ENCODE assay signal across 1 cellular context in the genomic region with DNA sequence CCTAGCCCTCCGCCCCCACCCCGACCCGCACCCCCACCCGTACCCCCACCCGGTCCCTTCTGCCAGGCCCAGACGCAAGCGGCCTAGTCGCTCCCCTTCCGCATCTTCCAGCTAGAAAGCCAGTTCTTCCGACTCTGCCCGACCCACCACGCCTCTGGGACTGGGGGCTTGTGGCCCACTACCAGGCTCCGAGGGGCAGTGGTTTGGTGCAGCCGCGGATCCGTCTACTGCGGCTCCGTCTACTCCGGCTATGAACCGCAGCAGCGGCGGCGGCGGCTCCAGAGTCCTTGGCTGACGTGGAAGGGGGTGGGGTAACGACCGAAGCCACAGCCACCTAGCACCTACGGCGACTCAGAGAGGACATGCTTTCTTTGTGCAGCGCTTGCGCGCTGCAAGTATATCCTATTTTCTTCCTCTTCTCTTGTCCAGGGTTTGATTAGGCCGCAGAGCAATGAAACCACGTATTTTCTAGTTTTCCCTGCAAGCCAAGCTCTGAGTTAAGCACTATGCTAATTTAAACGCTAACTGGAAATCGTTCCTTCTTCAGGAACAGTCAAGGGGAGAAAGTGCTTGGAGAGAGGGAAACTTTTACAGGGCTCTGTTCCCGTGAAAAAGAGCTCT.
TF ChIP-seq lines count a peak whose summit lies in the region.

A gene with protein sequence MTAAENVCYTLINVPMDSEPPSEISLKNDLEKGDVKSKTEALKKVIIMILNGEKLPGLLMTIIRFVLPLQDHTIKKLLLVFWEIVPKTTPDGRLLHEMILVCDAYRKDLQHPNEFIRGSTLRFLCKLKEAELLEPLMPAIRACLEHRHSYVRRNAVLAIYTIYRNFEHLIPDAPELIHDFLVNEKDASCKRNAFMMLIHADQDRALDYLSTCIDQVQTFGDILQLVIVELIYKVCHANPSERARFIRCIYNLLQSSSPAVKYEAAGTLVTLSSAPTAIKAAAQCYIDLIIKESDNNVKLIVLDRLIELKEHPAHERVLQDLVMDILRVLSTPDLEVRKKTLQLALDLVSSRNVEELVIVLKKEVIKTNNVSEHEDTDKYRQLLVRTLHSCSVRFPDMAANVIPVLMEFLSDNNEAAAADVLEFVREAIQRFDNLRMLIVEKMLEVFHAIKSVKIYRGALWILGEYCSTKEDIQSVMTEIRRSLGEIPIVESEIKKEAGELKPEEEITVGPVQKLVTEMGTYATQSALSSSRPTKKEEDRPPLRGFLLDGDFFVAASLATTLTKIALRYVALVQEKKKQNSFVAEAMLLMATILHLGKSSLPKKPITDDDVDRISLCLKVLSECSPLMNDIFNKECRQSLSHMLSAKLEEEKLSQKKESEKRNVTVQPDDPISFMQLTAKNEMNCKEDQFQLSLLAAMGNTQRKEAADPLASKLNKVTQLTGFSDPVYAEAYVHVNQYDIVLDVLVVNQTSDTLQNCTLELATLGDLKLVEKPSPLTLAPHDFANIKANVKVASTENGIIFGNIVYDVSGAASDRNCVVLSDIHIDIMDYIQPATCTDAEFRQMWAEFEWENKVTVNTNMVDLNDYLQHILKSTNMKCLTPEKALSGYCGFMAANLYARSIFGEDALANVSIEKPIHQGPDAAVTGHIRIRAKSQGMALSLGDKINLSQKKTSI (minus strand): TSS at position 252 of the 621 bp plus-strand sequence. CDS start 883 bp downstream, outside the sequence.

TF ChIP-seq in HepG2, 621 proteins besides CTCF, POLR2A, EP300 and RAD21 (continued from another document and continues in another):
- TF ChIP-seq ARNTL (CRISPR knock-in tag; IDR thresholded peaks at IDR 0.05) (0 out of 2 replicates have a peak, but pooled peaks have one; percentile 40), ZNF841 (CRISPR knock-in tag; IDR thresholded peaks at IDR 0.05; ENCODE audit: borderline replicate concordance) (no peak), ZNF644 (CRISPR knock-in tag; IDR thresholded peaks at IDR 0.05; ENCODE audit: low read depth) (no peak), KDM5B (CRISPR knock-in tag; IDR thresholded peaks at IDR 0.05; ENCODE audit: borderline replicate concordance) (peak; percentile 82; the same call in 1 of the 2 replicates), CBFB (CRISPR knock-in tag; IDR thresholded peaks at IDR 0.05) (peak; percentile 71; the same call in 1 of the 2 replicates), ZNF235 (CRISPR knock-in tag; IDR thresholded peaks at IDR 0.05; ENCODE audit: borderline replicate concordance) (no peak; the same call in 1 of the 2 replicates), POGZ (CRISPR knock-in tag; IDR thresholded peaks at IDR 0.05) (peak; percentile 84), MAFF (IDR thresholded peaks at IDR 0.05; ENCODE audit: low read depth, low read length) (no peak), ZBTB8A (CRISPR knock-in tag; IDR thresholded peaks at IDR 0.05; ENCODE audit: borderline replicate concordance, low read depth) (no peak), HMG20A (CRISPR knock-in tag; IDR thresholded peaks at IDR 0.05; ENCODE audit: borderline replicate concordance) (no peak), PHF21A (CRISPR knock-in tag; IDR thresholded peaks at IDR 0.05) (peak; percentile 58; the same call in 1 of the 2 replicates), PHF5A (CRISPR knock-in tag; IDR thresholded peaks at IDR 0.05; ENCODE audit: low read depth, unreplicated experiment) (no peak), ZNF143 (CRISPR knock-in tag; IDR thresholded peaks at IDR 0.05) (no peak), RBFOX2 (IDR thresholded peaks at IDR 0.05; ENCODE audit: low read depth, low read length) (peak; percentile 89), ZNF788 (CRISPR knock-in tag; IDR thresholded peaks at IDR 0.05; ENCODE audit: borderline replicate concordance) (peak; percentile 67; the same call in 1 of the 2 replicates), ZNF780A (CRISPR knock-in tag; IDR thresholded peaks at IDR 0.05) (0 out of 2 replicates have a peak, but pooled peaks have one; percentile 79), RAD51 (IDR thresholded peaks at IDR 0.05; ENCODE audit: borderline replicate concordance) (no peak), ZNF589 (CRISPR knock-in tag; conservative IDR thresholded peaks at IDR 0.05) (peak; percentile 84; the same call in 1 of the 2 replicates), FLYWCH1 (CRISPR knock-in tag; IDR thresholded peaks at IDR 0.05) (no peak), AGO2 (optimal IDR thresholded peaks at IDR 0.05; ENCODE audit: low read depth, low read length) (peak; percentile 73), SNAI1 (CRISPR knock-in tag; IDR thresholded peaks at IDR 0.05; ENCODE audit: borderline replicate concordance) (no peak)
- TF ChIP-seq, protein P1, sequence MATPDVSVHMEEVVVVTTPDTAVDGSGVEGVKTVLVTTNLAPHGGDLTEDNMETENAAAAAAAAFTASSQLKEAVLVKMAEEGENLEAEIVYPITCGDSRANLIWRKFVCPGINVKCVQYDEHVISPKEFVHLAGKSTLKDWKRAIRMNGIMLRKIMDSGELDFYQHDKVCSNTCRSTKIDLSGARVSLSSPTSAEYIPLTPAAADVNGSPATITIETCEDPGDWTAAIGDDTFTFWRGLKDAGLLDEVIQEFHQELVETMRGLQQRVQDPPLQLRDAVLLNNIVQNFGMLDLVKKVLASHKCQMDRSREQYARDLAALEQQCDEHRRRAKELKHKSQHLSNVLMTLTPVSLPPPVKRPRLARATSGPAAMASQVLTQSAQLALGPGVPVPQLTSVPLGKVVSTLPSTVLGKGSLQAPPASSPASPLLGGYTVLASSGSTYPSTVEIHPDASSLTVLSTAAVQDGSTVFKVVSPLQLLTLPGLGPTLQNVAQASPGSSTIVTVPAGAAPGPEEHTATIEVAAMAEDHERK (CRISPR knock-in tag; IDR thresholded peaks at IDR 0.05; ENCODE audit: low read depth) = no peak
- TF ChIP-seq, protein P2, sequence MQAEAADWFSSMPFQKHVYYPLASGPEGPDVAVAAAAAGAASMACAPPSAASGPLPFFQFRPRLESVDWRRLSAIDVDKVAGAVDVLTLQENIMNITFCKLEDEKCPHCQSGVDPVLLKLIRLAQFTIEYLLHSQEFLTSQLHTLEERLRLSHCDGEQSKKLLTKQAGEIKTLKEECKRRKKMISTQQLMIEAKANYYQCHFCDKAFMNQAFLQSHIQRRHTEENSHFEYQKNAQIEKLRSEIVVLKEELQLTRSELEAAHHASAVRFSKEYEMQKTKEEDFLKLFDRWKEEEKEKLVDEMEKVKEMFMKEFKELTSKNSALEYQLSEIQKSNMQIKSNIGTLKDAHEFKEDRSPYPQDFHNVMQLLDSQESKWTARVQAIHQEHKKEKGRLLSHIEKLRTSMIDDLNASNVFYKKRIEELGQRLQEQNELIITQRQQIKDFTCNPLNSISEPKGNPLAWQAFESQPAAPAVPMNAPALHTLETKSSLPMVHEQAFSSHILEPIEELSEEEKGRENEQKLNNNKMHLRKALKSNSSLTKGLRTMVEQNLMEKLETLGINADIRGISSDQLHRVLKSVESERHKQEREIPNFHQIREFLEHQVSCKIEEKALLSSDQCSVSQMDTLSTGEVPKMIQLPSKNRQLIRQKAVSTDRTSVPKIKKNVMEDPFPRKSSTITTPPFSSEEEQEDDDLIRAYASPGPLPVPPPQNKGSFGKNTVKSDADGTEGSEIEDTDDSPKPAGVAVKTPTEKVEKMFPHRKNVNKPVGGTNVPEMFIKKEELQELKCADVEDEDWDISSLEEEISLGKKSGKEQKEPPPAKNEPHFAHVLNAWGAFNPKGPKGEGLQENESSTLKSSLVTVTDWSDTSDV (CRISPR knock-in tag; IDR thresholded peaks at IDR 0.05) = no peak
- TF ChIP-seq, protein P3, sequence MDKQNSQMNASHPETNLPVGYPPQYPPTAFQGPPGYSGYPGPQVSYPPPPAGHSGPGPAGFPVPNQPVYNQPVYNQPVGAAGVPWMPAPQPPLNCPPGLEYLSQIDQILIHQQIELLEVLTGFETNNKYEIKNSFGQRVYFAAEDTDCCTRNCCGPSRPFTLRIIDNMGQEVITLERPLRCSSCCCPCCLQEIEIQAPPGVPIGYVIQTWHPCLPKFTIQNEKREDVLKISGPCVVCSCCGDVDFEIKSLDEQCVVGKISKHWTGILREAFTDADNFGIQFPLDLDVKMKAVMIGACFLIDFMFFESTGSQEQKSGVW (CRISPR knock-in tag; IDR thresholded peaks at IDR 0.05; ENCODE audit: borderline replicate concordance) = no peak
- TF ChIP-seq, protein P4, sequence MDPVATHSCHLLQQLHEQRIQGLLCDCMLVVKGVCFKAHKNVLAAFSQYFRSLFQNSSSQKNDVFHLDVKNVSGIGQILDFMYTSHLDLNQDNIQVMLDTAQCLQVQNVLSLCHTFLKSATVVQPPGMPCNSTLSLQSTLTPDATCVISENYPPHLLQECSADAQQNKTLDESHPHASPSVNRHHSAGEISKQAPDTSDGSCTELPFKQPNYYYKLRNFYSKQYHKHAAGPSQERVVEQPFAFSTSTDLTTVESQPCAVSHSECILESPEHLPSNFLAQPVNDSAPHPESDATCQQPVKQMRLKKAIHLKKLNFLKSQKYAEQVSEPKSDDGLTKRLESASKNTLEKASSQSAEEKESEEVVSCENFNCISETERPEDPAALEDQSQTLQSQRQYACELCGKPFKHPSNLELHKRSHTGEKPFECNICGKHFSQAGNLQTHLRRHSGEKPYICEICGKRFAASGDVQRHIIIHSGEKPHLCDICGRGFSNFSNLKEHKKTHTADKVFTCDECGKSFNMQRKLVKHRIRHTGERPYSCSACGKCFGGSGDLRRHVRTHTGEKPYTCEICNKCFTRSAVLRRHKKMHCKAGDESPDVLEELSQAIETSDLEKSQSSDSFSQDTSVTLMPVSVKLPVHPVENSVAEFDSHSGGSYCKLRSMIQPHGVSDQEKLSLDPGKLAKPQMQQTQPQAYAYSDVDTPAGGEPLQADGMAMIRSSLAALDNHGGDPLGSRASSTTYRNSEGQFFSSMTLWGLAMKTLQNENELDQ (CRISPR knock-in tag; IDR thresholded peaks at IDR 0.05; ENCODE audit: borderline replicate concordance) = no peak
- TF ChIP-seq, protein P5, sequence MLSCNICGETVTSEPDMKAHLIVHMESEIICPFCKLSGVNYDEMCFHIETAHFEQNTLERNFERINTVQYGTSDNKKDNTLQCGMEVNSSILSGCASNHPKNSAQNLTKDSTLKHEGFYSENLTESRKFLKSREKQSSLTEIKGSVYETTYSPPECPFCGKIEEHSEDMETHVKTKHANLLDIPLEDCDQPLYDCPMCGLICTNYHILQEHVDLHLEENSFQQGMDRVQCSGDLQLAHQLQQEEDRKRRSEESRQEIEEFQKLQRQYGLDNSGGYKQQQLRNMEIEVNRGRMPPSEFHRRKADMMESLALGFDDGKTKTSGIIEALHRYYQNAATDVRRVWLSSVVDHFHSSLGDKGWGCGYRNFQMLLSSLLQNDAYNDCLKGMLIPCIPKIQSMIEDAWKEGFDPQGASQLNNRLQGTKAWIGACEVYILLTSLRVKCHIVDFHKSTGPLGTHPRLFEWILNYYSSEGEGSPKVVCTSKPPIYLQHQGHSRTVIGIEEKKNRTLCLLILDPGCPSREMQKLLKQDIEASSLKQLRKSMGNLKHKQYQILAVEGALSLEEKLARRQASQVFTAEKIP (CRISPR knock-in tag; IDR thresholded peaks at IDR 0.05; ENCODE audit: borderline replicate concordance) = no peak
- TF ChIP-seq, protein P6, sequence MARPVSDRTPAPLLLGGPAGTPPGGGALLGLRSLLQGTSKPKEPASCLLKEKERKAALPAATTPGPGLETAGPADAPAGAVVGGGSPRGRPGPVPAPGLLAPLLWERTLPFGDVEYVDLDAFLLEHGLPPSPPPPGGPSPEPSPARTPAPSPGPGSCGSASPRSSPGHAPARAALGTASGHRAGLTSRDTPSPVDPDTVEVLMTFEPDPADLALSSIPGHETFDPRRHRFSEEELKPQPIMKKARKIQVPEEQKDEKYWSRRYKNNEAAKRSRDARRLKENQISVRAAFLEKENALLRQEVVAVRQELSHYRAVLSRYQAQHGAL (CRISPR knock-in tag; IDR thresholded peaks at IDR 0.05; ENCODE audit: not compliant biosample characterization) = no peak
- TF ChIP-seq, protein P7, sequence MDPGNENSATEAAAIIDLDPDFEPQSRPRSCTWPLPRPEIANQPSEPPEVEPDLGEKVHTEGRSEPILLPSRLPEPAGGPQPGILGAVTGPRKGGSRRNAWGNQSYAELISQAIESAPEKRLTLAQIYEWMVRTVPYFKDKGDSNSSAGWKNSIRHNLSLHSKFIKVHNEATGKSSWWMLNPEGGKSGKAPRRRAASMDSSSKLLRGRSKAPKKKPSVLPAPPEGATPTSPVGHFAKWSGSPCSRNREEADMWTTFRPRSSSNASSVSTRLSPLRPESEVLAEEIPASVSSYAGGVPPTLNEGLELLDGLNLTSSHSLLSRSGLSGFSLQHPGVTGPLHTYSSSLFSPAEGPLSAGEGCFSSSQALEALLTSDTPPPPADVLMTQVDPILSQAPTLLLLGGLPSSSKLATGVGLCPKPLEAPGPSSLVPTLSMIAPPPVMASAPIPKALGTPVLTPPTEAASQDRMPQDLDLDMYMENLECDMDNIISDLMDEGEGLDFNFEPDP (CRISPR knock-in tag; conservative IDR thresholded peaks at IDR 0.05) = 0 out of 2 replicates have a peak, but pooled peaks have one; percentile 85
- TF ChIP-seq, protein P8, sequence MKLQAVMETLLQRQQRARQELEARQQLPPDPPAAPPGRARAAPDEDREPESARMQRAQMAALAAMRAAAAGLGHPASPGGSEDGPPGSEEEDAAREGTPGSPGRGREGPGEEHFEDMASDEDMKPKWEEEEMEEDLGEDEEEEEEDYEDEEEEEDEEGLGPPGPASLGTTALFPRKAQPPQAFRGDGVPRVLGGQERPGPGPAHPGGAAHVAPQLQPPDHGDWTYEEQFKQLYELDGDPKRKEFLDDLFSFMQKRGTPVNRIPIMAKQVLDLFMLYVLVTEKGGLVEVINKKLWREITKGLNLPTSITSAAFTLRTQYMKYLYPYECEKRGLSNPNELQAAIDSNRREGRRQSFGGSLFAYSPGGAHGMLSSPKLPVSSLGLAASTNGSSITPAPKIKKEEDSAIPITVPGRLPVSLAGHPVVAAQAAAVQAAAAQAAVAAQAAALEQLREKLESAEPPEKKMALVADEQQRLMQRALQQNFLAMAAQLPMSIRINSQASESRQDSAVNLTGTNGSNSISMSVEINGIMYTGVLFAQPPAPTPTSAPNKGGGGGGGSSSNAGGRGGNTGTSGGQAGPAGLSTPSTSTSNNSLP (IDR thresholded peaks at IDR 0.05; ENCODE audit: low read depth, low read length) = peak; percentile 9; the same call in 1 of the 2 replicates
- TF ChIP-seq, protein P9, sequence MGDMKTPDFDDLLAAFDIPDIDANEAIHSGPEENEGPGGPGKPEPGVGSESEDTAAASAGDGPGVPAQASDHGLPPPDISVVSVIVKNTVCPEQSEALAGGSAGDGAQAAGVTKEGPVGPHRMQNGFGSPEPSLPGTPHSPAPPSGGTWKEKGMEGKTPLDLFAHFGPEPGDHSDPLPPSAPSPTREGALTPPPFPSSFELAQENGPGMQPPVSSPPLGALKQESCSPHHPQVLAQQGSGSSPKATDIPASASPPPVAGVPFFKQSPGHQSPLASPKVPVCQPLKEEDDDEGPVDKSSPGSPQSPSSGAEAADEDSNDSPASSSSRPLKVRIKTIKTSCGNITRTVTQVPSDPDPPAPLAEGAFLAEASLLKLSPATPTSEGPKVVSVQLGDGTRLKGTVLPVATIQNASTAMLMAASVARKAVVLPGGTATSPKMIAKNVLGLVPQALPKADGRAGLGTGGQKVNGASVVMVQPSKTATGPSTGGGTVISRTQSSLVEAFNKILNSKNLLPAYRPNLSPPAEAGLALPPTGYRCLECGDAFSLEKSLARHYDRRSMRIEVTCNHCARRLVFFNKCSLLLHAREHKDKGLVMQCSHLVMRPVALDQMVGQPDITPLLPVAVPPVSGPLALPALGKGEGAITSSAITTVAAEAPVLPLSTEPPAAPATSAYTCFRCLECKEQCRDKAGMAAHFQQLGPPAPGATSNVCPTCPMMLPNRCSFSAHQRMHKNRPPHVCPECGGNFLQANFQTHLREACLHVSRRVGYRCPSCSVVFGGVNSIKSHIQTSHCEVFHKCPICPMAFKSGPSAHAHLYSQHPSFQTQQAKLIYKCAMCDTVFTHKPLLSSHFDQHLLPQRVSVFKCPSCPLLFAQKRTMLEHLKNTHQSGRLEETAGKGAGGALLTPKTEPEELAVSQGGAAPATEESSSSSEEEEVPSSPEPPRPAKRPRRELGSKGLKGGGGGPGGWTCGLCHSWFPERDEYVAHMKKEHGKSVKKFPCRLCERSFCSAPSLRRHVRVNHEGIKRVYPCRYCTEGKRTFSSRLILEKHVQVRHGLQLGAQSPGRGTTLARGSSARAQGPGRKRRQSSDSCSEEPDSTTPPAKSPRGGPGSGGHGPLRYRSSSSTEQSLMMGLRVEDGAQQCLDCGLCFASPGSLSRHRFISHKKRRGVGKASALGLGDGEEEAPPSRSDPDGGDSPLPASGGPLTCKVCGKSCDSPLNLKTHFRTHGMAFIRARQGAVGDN (CRISPR knock-in tag; IDR thresholded peaks at IDR 0.05) = peak; percentile 86
